Comparison of ENCODE assay signal across 23 cellular contexts in the genomic region with DNA sequence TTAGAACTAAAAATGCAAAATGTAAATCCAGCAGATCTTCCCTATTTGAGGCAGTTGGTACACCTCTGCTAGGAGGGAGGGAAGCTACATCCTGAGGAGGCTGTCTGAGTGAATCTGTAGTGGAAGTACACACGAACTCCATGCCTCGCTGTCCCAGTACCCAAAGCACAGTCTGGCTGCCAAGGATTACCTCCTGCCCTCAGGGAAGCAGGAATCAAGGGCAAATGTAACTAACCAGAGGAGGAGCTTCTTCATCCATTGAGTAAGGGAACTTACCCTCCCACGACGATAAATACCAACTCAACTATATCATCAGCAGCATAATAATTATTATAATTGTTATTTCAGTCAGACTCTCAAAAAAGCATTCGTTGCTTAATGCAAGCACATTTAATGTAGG.
DNase-seq lines count a peak whose midpoint lies in the region; ATAC-seq and TF ChIP-seq lines count a peak whose summit lies in the region.
"Had no signal": no experiment of that assay in that cellular context is flagged by ENCODE, and none has a peak within 500 bp of the region (broad histone marks: within the 10 kb centered on the region; RNA-seq: fewer than 3 reads in every experiment).

No MANE protein-coding gene starts in this region.

- peaks cover 34% of the 10 kb centered on the region for H3K4me1 Mint-ChIP-seq in T-helper 2 cell treated with Interferon-gamma antibody and Interleukin-4, amounts not matched to agents 5 μg/mL and 100 μg/mL, for 36 hours (ENCODE audit: low read depth)
- H3K4me1 Mint-ChIP-seq in activated naive CD8-positive, alpha-beta T cell treated with anti-CD3 and anti-CD28 coated beads, Interleukin-2, amount 50 U/mL, for 24 hours, result peaks cover 57% of the 10 kb centered on the region
- H3K4me1 Mint-ChIP-seq in nephron progenitor cell, result peaks cover 20% of the 10 kb centered on the region

- H3K27me3 Mint-ChIP-seq in T-helper 2 cell treated with Interferon-gamma antibody and Interleukin-4, amounts not matched to agents 5 μg/mL and 100 μg/mL, for 36 hours (ENCODE audit: low read depth), result no peaks in the 10 kb centered on the region
- H3K27me3 Mint-ChIP-seq in activated naive CD8-positive, alpha-beta T cell treated with anti-CD3 and anti-CD28 coated beads, Interleukin-2, amount 50 U/mL, for 24 hours, result no peaks in the 10 kb centered on the region
- H3K27me3 Mint-ChIP-seq in nephron progenitor cell (ENCODE audit: low read depth, poor library complexity), result peaks cover 7% of the 10 kb centered on the region

- TF ChIP-seq CTCF in nephron progenitor cell (IDR thresholded peaks at IDR 0.05), result no peak

- peak overlapping the region; percentile 44 for H3K4me3 Mint-ChIP-seq in T-helper 2 cell treated with Interferon-gamma antibody and Interleukin-4, amounts not matched to agents 5 μg/mL and 100 μg/mL, for 36 hours
- peak overlapping the region; percentile 51 for H3K4me3 Mint-ChIP-seq in activated naive CD8-positive, alpha-beta T cell treated with anti-CD3 and anti-CD28 coated beads, Interleukin-2, amount 50 U/mL, for 24 hours
- no peak overlapping the region for H3K4me3 Mint-ChIP-seq in nephron progenitor cell
- H3K4me3 Mint-ChIP-seq: activated T-cell treated with anti-CD3 and anti-CD28 coated beads, Interleukin-2, amount 50 U/mL, for 4 hours; CD8-positive, alpha-beta T cell; HFFc6 had no signal

- H3K9me3 Mint-ChIP-seq in T-helper 2 cell treated with Interferon-gamma antibody and Interleukin-4, amounts not matched to agents 5 μg/mL and 100 μg/mL, for 36 hours, result peaks cover 13% of the 10 kb centered on the region
- H3K9me3 Mint-ChIP-seq in activated naive CD8-positive, alpha-beta T cell treated with anti-CD3 and anti-CD28 coated beads, Interleukin-2, amount 50 U/mL, for 24 hours, result peaks cover 10% of the 10 kb centered on the region
- H3K9me3 Mint-ChIP-seq in nephron progenitor cell, result no peaks in the 10 kb centered on the region
- H3K9me3 Mint-ChIP-seq: activated T-cell treated with anti-CD3 and anti-CD28 coated beads, Interleukin-2, amount 50 U/mL, for 4 hours; CD8-positive, alpha-beta T cell; T-helper 1 cell treated with Interleukin-12 subunit alpha and Interleukin-12 subunit beta and Interleukin-4 antibody, amounts not matched to agents 30 μg/mL and 1 μg/mL, for 36 hours had no signal

- H3K27ac Mint-ChIP-seq in T-helper 2 cell treated with Interferon-gamma antibody and Interleukin-4, amounts not matched to agents 5 μg/mL and 100 μg/mL, for 36 hours, result no peak overlapping the region
- peak overlapping the region; percentile 47 for H3K27ac Mint-ChIP-seq in activated naive CD8-positive, alpha-beta T cell treated with anti-CD3 and anti-CD28 coated beads, Interleukin-2, amount 50 U/mL, for 24 hours
- H3K27ac Mint-ChIP-seq in nephron progenitor cell, result peak overlapping the region; percentile 11
- H3K27ac Mint-ChIP-seq: CD8-positive, alpha-beta T cell; HFFc6 had no signal

- no peak for ATAC-seq in activated naive CD8-positive, alpha-beta T cell treated with anti-CD3 and anti-CD28 coated beads, Interleukin-2, amount 50 U/mL, for 24 hours
- ATAC-seq in GM18867 (IDR thresholded peaks at IDR 0.05; ENCODE audit: unreplicated experiment), result no peak
- ATAC-seq in HG02610 (IDR thresholded peaks at IDR 0.05; ENCODE audit: unreplicated experiment), result no peak
- ATAC-seq: activated T-cell treated with anti-CD3 and anti-CD28 coated beads, Interleukin-2, amount 50 U/mL, for 4 hours; CD8-positive, alpha-beta T cell had no signal

- peaks cover 7% of the 10 kb centered on the region for H3K36me3 Mint-ChIP-seq in T-helper 2 cell treated with Interferon-gamma antibody and Interleukin-4, amounts not matched to agents 5 μg/mL and 100 μg/mL, for 36 hours (ENCODE audit: low read depth)
- peaks cover 16% of the 10 kb centered on the region for H3K36me3 Mint-ChIP-seq in activated naive CD8-positive, alpha-beta T cell treated with anti-CD3 and anti-CD28 coated beads, Interleukin-2, amount 50 U/mL, for 24 hours (ENCODE audit: low read depth)
- no peaks in the 10 kb centered on the region for H3K36me3 Mint-ChIP-seq in nephron progenitor cell (ENCODE audit: low read depth)
- H3K36me3 Mint-ChIP-seq: CD8-positive, alpha-beta T cell had no signal

- no peak for DNase-seq in T-helper 2 cell treated with Interferon-gamma antibody and Interleukin-4, amounts not matched to agents 5 μg/mL and 100 μg/mL, for 36 hours (ENCODE audit: low spot score)
- DNase-seq in T-helper 2 cell (no peak), EL (peak; percentile 27), nephron progenitor cell (no peak), NCI-H1048 (lab: John Stamatoyannopoulos, UW) (no peak)
- DNase-seq in activated naive CD8-positive, alpha-beta T cell treated with anti-CD3 and anti-CD28 coated beads, Interleukin-2, amount 50 U/mL, for 24 hours, result no peak
- DNase-seq: activated T-cell treated with anti-CD3 and anti-CD28 coated beads, Interleukin-2, amount 50 U/mL, for 4 hours; adrenal gland; CD8-positive, alpha-beta T cell; central memory CD4-positive, alpha-beta T cell; DND-41; effector CD8-positive, alpha-beta T cell; HFFc6; hypothalamus; KBM-7; NCI-H1417 treated with DMSO at 0.1 percent for 48 hours; NK-92 treated with Interleukin-12 subunit alpha and Interleukin-12 subunit beta, amount 100 ng/mL, for 24 hours; ovary; SHP77; transverse colon had no signal
